ENCODE assay signal across 1 cellular context in the genomic region with DNA sequence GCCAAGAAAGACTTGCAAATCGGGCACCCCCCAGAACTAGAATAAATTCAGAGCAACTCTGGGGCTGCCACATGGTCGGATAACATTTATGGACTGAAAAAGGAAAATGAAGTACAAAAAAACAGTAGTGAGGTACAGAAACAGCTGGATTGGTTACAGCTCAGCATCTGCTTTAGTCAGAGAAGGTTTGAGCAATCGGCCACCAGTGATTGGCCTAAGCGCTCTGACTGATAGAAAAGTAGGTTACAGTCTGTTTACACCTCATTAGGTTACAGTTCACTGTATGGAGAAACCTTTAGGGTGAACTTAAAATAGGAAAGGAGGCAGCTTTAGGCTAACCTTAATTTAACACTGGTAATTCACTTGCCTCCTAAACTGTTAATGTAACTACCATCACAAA.
TF ChIP-seq lines count a peak whose summit lies in the region.

No MANE protein-coding gene starts in this region.

TF ChIP-seq in WTC11, 78 proteins besides CTCF, POLR2A, EP300 and RAD21 (continued from another document):
- TF ChIP-seq, protein P1, sequence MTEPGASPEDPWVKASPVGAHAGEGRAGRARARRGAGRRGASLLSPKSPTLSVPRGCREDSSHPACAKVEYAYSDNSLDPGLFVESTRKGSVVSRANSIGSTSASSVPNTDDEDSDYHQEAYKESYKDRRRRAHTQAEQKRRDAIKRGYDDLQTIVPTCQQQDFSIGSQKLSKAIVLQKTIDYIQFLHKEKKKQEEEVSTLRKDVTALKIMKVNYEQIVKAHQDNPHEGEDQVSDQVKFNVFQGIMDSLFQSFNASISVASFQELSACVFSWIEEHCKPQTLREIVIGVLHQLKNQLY (CRISPR knock-in tag; IDR thresholded peaks at IDR 0.05): no peak
- TF ChIP-seq, protein P2, sequence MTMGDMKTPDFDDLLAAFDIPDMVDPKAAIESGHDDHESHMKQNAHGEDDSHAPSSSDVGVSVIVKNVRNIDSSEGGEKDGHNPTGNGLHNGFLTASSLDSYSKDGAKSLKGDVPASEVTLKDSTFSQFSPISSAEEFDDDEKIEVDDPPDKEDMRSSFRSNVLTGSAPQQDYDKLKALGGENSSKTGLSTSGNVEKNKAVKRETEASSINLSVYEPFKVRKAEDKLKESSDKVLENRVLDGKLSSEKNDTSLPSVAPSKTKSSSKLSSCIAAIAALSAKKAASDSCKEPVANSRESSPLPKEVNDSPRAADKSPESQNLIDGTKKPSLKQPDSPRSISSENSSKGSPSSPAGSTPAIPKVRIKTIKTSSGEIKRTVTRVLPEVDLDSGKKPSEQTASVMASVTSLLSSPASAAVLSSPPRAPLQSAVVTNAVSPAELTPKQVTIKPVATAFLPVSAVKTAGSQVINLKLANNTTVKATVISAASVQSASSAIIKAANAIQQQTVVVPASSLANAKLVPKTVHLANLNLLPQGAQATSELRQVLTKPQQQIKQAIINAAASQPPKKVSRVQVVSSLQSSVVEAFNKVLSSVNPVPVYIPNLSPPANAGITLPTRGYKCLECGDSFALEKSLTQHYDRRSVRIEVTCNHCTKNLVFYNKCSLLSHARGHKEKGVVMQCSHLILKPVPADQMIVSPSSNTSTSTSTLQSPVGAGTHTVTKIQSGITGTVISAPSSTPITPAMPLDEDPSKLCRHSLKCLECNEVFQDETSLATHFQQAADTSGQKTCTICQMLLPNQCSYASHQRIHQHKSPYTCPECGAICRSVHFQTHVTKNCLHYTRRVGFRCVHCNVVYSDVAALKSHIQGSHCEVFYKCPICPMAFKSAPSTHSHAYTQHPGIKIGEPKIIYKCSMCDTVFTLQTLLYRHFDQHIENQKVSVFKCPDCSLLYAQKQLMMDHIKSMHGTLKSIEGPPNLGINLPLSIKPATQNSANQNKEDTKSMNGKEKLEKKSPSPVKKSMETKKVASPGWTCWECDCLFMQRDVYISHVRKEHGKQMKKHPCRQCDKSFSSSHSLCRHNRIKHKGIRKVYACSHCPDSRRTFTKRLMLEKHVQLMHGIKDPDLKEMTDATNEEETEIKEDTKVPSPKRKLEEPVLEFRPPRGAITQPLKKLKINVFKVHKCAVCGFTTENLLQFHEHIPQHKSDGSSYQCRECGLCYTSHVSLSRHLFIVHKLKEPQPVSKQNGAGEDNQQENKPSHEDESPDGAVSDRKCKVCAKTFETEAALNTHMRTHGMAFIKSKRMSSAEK (CRISPR knock-in tag; IDR thresholded peaks at IDR 0.05; ENCODE audit: borderline replicate concordance): no peak
- TF ChIP-seq, protein P3, sequence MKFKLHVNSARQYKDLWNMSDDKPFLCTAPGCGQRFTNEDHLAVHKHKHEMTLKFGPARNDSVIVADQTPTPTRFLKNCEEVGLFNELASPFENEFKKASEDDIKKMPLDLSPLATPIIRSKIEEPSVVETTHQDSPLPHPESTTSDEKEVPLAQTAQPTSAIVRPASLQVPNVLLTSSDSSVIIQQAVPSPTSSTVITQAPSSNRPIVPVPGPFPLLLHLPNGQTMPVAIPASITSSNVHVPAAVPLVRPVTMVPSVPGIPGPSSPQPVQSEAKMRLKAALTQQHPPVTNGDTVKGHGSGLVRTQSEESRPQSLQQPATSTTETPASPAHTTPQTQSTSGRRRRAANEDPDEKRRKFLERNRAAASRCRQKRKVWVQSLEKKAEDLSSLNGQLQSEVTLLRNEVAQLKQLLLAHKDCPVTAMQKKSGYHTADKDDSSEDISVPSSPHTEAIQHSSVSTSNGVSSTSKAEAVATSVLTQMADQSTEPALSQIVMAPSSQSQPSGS (CRISPR knock-in tag; IDR thresholded peaks at IDR 0.05; ENCODE audit: borderline replicate concordance, low read depth): no peak
- TF ChIP-seq, protein P4, sequence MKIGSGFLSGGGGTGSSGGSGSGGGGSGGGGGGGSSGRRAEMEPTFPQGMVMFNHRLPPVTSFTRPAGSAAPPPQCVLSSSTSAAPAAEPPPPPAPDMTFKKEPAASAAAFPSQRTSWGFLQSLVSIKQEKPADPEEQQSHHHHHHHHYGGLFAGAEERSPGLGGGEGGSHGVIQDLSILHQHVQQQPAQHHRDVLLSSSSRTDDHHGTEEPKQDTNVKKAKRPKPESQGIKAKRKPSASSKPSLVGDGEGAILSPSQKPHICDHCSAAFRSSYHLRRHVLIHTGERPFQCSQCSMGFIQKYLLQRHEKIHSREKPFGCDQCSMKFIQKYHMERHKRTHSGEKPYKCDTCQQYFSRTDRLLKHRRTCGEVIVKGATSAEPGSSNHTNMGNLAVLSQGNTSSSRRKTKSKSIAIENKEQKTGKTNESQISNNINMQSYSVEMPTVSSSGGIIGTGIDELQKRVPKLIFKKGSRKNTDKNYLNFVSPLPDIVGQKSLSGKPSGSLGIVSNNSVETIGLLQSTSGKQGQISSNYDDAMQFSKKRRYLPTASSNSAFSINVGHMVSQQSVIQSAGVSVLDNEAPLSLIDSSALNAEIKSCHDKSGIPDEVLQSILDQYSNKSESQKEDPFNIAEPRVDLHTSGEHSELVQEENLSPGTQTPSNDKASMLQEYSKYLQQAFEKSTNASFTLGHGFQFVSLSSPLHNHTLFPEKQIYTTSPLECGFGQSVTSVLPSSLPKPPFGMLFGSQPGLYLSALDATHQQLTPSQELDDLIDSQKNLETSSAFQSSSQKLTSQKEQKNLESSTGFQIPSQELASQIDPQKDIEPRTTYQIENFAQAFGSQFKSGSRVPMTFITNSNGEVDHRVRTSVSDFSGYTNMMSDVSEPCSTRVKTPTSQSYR (CRISPR knock-in tag; IDR thresholded peaks at IDR 0.05): no peak
- TF ChIP-seq TEAD1 (CRISPR knock-in tag; IDR thresholded peaks at IDR 0.05) (no peak), ESRRA (CRISPR knock-in tag; IDR thresholded peaks at IDR 0.05; ENCODE audit: borderline replicate concordance) (no peak)
TF ChIP-seq in WTC11: peak in this region for 0.
